Comparison of ENCODE assay signal across 1 cellular context in the genomic region with DNA sequence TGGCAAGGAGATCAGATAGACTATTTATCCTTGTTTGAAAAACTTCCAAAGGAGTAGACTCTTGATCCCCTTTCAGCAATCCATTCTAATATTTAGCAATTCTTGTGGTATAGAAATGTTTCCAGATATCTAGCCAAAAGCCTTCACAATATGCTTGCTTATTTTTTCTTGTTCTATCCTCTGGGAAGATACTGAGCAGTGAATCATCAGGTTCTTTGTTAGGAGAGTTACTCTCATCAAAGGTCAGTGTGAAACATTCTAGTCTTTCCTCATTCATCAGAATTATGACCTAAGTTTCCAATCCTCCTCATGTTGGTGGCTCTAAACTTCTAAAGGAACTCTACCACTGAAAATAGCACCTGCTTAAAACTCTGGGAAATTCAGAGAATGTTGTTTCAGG.
TF ChIP-seq lines count a peak whose summit lies in the region.

No MANE protein-coding gene starts in this region.

TF ChIP-seq in HepG2, 621 proteins besides CTCF, POLR2A, EP300 and RAD21:
- TF ChIP-seq ZNF333 (CRISPR knock-in tag; IDR thresholded peaks at IDR 0.05; ENCODE audit: borderline replicate concordance), result no peak
- TF ChIP-seq, protein P1, sequence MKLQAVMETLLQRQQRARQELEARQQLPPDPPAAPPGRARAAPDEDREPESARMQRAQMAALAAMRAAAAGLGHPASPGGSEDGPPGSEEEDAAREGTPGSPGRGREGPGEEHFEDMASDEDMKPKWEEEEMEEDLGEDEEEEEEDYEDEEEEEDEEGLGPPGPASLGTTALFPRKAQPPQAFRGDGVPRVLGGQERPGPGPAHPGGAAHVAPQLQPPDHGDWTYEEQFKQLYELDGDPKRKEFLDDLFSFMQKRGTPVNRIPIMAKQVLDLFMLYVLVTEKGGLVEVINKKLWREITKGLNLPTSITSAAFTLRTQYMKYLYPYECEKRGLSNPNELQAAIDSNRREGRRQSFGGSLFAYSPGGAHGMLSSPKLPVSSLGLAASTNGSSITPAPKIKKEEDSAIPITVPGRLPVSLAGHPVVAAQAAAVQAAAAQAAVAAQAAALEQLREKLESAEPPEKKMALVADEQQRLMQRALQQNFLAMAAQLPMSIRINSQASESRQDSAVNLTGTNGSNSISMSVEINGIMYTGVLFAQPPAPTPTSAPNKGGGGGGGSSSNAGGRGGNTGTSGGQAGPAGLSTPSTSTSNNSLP (IDR thresholded peaks at IDR 0.05; ENCODE audit: low read depth, low read length), result 0 out of 2 replicates have a peak, but pooled peaks have one; percentile 23
- TF ChIP-seq PPARG (CRISPR knock-in tag; conservative IDR thresholded peaks at IDR 0.05), result peak; percentile 58; the same call in 1 of the 2 replicates
- TF ChIP-seq RARA (CRISPR knock-in tag; IDR thresholded peaks at IDR 0.05), result 0 out of 2 replicates have a peak, but pooled peaks have one; percentile 16
- TF ChIP-seq, protein P2, sequence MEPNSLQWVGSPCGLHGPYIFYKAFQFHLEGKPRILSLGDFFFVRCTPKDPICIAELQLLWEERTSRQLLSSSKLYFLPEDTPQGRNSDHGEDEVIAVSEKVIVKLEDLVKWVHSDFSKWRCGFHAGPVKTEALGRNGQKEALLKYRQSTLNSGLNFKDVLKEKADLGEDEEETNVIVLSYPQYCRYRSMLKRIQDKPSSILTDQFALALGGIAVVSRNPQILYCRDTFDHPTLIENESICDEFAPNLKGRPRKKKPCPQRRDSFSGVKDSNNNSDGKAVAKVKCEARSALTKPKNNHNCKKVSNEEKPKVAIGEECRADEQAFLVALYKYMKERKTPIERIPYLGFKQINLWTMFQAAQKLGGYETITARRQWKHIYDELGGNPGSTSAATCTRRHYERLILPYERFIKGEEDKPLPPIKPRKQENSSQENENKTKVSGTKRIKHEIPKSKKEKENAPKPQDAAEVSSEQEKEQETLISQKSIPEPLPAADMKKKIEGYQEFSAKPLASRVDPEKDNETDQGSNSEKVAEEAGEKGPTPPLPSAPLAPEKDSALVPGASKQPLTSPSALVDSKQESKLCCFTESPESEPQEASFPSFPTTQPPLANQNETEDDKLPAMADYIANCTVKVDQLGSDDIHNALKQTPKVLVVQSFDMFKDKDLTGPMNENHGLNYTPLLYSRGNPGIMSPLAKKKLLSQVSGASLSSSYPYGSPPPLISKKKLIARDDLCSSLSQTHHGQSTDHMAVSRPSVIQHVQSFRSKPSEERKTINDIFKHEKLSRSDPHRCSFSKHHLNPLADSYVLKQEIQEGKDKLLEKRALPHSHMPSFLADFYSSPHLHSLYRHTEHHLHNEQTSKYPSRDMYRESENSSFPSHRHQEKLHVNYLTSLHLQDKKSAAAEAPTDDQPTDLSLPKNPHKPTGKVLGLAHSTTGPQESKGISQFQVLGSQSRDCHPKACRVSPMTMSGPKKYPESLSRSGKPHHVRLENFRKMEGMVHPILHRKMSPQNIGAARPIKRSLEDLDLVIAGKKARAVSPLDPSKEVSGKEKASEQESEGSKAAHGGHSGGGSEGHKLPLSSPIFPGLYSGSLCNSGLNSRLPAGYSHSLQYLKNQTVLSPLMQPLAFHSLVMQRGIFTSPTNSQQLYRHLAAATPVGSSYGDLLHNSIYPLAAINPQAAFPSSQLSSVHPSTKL (CRISPR knock-in tag; IDR thresholded peaks at IDR 0.05), result 0 out of 2 replicates have a peak, but pooled peaks have one; percentile 37
- TF ChIP-seq SAP130 (CRISPR knock-in tag; IDR thresholded peaks at IDR 0.05; ENCODE audit: low read depth), result 0 out of 2 replicates have a peak, but pooled peaks have one; percentile 19
- peak; percentile 40; the same call in 1 of the 2 replicates for TF ChIP-seq GATAD2A (CRISPR knock-in tag; IDR thresholded peaks at IDR 0.05)
- TF ChIP-seq CEBPB (IDR thresholded peaks at IDR 0.05; ENCODE audit: borderline replicate concordance, low read depth, low read length), result peak; percentile 25; the same call in 1 of the 2 replicates
- TF ChIP-seq, protein P3, sequence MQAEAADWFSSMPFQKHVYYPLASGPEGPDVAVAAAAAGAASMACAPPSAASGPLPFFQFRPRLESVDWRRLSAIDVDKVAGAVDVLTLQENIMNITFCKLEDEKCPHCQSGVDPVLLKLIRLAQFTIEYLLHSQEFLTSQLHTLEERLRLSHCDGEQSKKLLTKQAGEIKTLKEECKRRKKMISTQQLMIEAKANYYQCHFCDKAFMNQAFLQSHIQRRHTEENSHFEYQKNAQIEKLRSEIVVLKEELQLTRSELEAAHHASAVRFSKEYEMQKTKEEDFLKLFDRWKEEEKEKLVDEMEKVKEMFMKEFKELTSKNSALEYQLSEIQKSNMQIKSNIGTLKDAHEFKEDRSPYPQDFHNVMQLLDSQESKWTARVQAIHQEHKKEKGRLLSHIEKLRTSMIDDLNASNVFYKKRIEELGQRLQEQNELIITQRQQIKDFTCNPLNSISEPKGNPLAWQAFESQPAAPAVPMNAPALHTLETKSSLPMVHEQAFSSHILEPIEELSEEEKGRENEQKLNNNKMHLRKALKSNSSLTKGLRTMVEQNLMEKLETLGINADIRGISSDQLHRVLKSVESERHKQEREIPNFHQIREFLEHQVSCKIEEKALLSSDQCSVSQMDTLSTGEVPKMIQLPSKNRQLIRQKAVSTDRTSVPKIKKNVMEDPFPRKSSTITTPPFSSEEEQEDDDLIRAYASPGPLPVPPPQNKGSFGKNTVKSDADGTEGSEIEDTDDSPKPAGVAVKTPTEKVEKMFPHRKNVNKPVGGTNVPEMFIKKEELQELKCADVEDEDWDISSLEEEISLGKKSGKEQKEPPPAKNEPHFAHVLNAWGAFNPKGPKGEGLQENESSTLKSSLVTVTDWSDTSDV (CRISPR knock-in tag; IDR thresholded peaks at IDR 0.05), result no peak
TF ChIP-seq in HepG2: peak in this region for 7.
